34 cellular contexts compared by ENCODE assay signal in the genomic region with DNA sequence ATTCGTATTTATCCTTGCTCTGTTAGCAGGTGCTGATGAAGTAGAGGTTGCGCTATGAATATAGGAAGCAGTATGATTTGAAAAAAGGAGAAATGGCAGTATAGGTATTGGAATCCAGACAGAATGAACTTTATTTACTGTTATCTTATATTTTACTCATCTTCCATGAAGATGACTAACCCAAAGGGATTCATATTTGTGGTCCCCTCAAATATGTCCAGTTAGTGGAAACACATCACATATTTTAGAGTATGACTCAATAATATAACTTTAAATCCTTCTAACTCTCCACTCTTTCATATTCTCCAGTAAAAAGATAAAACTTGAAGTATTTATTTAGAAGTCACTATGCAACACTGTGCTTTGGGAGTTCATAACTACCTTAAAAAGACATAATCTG.
DNase-seq lines count a peak whose midpoint lies in the region; ATAC-seq, FAIRE-seq and TF ChIP-seq lines count a peak whose summit lies in the region.
"Had no signal": no experiment of that assay in that cellular context is flagged by ENCODE, and none has a peak within 500 bp of the region (broad histone marks: within the 10 kb centered on the region; RNA-seq: fewer than 3 reads in every experiment).

No MANE protein-coding gene starts in this region.

- CTCF ChIA-PET in AG04450 (lab: Charles Lee) = no interaction called here

- H3K36me3 Mint-ChIP-seq in HFFc6 (ENCODE audit: low read depth) (no peaks in the 10 kb centered on the region), astrocyte (ENCODE audit: low read depth, unreplicated experiment) (no peaks in the 10 kb centered on the region)
- H3K36me3 Mint-ChIP-seq in naive thymus-derived CD8-positive, alpha-beta T cell = no peaks in the 10 kb centered on the region
- H3K36me3 Mint-ChIP-seq: CD8-positive, alpha-beta memory T cell; IgD-negative memory B cell had no signal

- intact Hi-C loops in uterus (cut with DNase I; ENCODE audit: low total_unique reads) = no loop called here

- no peaks in the 10 kb centered on the region for H3K9me3 ChIP-seq in AG04450 (ENCODE audit: control insufficient read depth, insufficient read depth, low read length)
- H3K9me3 ChIP-seq in astrocyte (ENCODE audit: insufficient read depth, low read depth, low read length) = no peaks in the 10 kb centered on the region
- H3K9me3 ChIP-seq in uterus = no peaks in the 10 kb centered on the region
- H3K9me3 ChIP-seq: A549, BE2C, left lung, SK-N-SH, tibial artery had no signal

- H3K4me3 Mint-ChIP-seq in HFFc6 (no peak overlapping the region), astrocyte (ENCODE audit: unreplicated experiment) (no peak overlapping the region)
- H3K4me3 Mint-ChIP-seq in naive thymus-derived CD8-positive, alpha-beta T cell = no peak overlapping the region
- H3K4me3 Mint-ChIP-seq: activated naive CD8-positive, alpha-beta T cell treated with anti-CD3 and anti-CD28 coated beads, Interleukin-2, amount 50 U/mL, for 24 hours; CD8-positive, alpha-beta memory T cell; IgD-negative memory B cell; stimulated activated naive CD8-positive, alpha-beta T cell treated with anti-CD3 and anti-CD28 coated beads, Interleukin-15, amount 100 ng/mL, for 72 hours; T-helper 17 cell had no signal

- no peak for ATAC-seq in naive thymus-derived CD8-positive, alpha-beta T cell
- ATAC-seq in GM19455 (IDR thresholded peaks at IDR 0.05; ENCODE audit: unreplicated experiment) = no peak
- ATAC-seq: A549; activated CD4-positive, CD25-positive, alpha-beta regulatory T cell treated with anti-CD3 and anti-CD28 coated beads, Interleukin-2, amount 50 U/mL, for 24 hours; activated naive CD8-positive, alpha-beta T cell treated with anti-CD3 and anti-CD28 coated beads, Interleukin-2, amount 50 U/mL, for 24 hours; left lung; right cardiac atrium; Right ventricle myocardium inferior; stimulated activated naive CD8-positive, alpha-beta T cell treated with anti-CD3 and anti-CD28 coated beads, Interleukin-15, amount 100 ng/mL, for 72 hours; T-helper 17 cell had no signal

- H3K27ac Mint-ChIP-seq in HFFc6 = peak overlapping the region; percentile 42; the same call in 1 of the 2 replicates
- H3K27ac Mint-ChIP-seq in astrocyte (ENCODE audit: unreplicated experiment) = no peak overlapping the region
- H3K27ac Mint-ChIP-seq in naive thymus-derived CD8-positive, alpha-beta T cell = no peak overlapping the region
- H3K27ac Mint-ChIP-seq: activated naive CD8-positive, alpha-beta T cell treated with anti-CD3 and anti-CD28 coated beads, Interleukin-2, amount 50 U/mL, for 24 hours; CD8-positive, alpha-beta memory T cell; stimulated activated naive CD8-positive, alpha-beta T cell treated with anti-CD3 and anti-CD28 coated beads, Interleukin-15, amount 100 ng/mL, for 72 hours; T-helper 17 cell had no signal

- FAIRE-seq in astrocyte (lab: Jason Lieb, UNC) = no peak
- FAIRE-seq: A549, GM12891, islet of Langerhans, TTC549 had no signal

- TF ChIP-seq CTCF in AG04450 (IDR thresholded peaks at IDR 0.05; ENCODE audit: low read depth, low read length) (no peak), HFFc6 (IDR thresholded peaks at IDR 0.05) (no peak), astrocyte (IDR thresholded peaks at IDR 0.05; ENCODE audit: insufficient read depth, low read depth, low read length) (no peak), uterus (IDR thresholded peaks at IDR 0.05) (no peak)

- H4K20me1 ChIP-seq in astrocyte (ENCODE audit: insufficient read depth, low read length) = no peaks in the 10 kb centered on the region

- no peaks in the 10 kb centered on the region for H3K4me1 ChIP-seq in astrocyte (ENCODE audit: insufficient read depth, low read length)
- no peaks in the 10 kb centered on the region for H3K4me1 ChIP-seq in uterus
- H3K4me1 ChIP-seq: A549, BE2C, left lung, tibial artery had no signal

- H3K27ac ChIP-seq in AG04450 (ENCODE audit: low read depth, low read length) (no peak overlapping the region), astrocyte (ENCODE audit: low read depth, low read length) (no peak overlapping the region), uterus (no peak overlapping the region)
- H3K27ac ChIP-seq: A549, left lung, tibial artery had no signal

- no peaks in the 10 kb centered on the region for H3K27me3 Mint-ChIP-seq in HFFc6 (ENCODE audit: insufficient read depth)
- H3K27me3 Mint-ChIP-seq in astrocyte (ENCODE audit: low read depth, unreplicated experiment) = no peaks in the 10 kb centered on the region
- no peaks in the 10 kb centered on the region for H3K27me3 Mint-ChIP-seq in naive thymus-derived CD8-positive, alpha-beta T cell
- H3K27me3 Mint-ChIP-seq: activated naive CD8-positive, alpha-beta T cell treated with anti-CD3 and anti-CD28 coated beads, Interleukin-2, amount 50 U/mL, for 24 hours; CD8-positive, alpha-beta memory T cell; IgD-negative memory B cell; stimulated activated naive CD8-positive, alpha-beta T cell treated with anti-CD3 and anti-CD28 coated beads, Interleukin-15, amount 100 ng/mL, for 72 hours; T-helper 17 cell had no signal

- H3K4me2 ChIP-seq in astrocyte (ENCODE audit: low read length) = no peak overlapping the region
- H3K4me2 ChIP-seq: A549, SK-N-SH had no signal

- H3K36me3 ChIP-seq in astrocyte (ENCODE audit: insufficient read depth, low read length) = no peaks in the 10 kb centered on the region
- no peaks in the 10 kb centered on the region for H3K36me3 ChIP-seq in uterus
- H3K36me3 ChIP-seq: BE2C, left lung, tibial artery had no signal

- TF ChIP-seq POLR2A in uterus (IDR thresholded peaks at IDR 0.05) = no peak

- POLR2A ChIA-PET in AG04450 (lab: Yijun Ruan, JAX) = no interaction called here
- POLR2A ChIA-PET in naive thymus-derived CD8-positive, alpha-beta T cell (lab: Charles Lee) = no interaction called here

- no peak overlapping the region for H2AFZ ChIP-seq in astrocyte (ENCODE audit: low read depth, low read length)

- no peak overlapping the region for H3K9ac ChIP-seq in astrocyte (ENCODE audit: low read length)
- H3K9ac ChIP-seq: SK-N-SH had no signal

- H3K4me3 ChIP-seq in AG04450 (ENCODE audit: low read depth, low read length) (no peak overlapping the region), astrocyte (ENCODE audit: insufficient read depth, low read depth, low read length) (no peak overlapping the region), uterus (no peak overlapping the region)
- H3K4me3 ChIP-seq: A549, left lung, tibial artery had no signal

- H3K9me3 Mint-ChIP-seq in HFFc6 (peaks cover 4% of the 10 kb centered on the region; the same call in 1 of the 2 replicates), astrocyte (ENCODE audit: unreplicated experiment) (no peaks in the 10 kb centered on the region)
- H3K9me3 Mint-ChIP-seq in naive thymus-derived CD8-positive, alpha-beta T cell = peaks cover 0 to 3% (median 0%) of the 10 kb centered on the region in 9 donors
- H3K9me3 Mint-ChIP-seq: activated naive CD8-positive, alpha-beta T cell treated with anti-CD3 and anti-CD28 coated beads, Interleukin-2, amount 50 U/mL, for 24 hours; stimulated activated naive CD8-positive, alpha-beta T cell treated with anti-CD3 and anti-CD28 coated beads, Interleukin-15, amount 100 ng/mL, for 72 hours had no signal

- H3K27me3 ChIP-seq in AG04450 (ENCODE audit: control insufficient read depth, insufficient read depth, low read length) (no peaks in the 10 kb centered on the region), astrocyte (ENCODE audit: insufficient read depth, low read length) (no peaks in the 10 kb centered on the region), uterus (no peaks in the 10 kb centered on the region)
- H3K27me3 ChIP-seq: BE2C, left lung, tibial artery had no signal

- DNase-seq in AG04450 (ENCODE audit: low read depth, low spot score) = peak; percentile 15
- DNase-seq in HFFc6 = peak; percentile 50
- peak; percentile 47 for DNase-seq in astrocyte (ENCODE audit: low read depth)
- peak; percentile 42 for DNase-seq in hepatic stellate cell (ENCODE audit: low spot score)
- no peak for DNase-seq in uterus
- DNase-seq in NK-92 treated with Interleukin-12 subunit alpha and Interleukin-12 subunit beta, amount 100 ng/mL, for 24 hours (lab: John Stamatoyannopoulos, UW) = no peak
- DNase-seq in naive thymus-derived CD8-positive, alpha-beta T cell = no peak
- DNase-seq: activated CD4-positive, alpha-beta T cell treated with anti-CD3 and anti-CD28 coated beads, Interleukin-2, amount 50 U/mL, for 4 hours; activated naive CD4-positive, alpha-beta T cell; activated naive CD8-positive, alpha-beta T cell treated with anti-CD3 and anti-CD28 coated beads, Interleukin-2, amount 50 U/mL, for 24 hours; activated T-cell treated with anti-CD3 and anti-CD28 coated beads, Interleukin-2, amount 50 U/mL, for 48 hours; BE2C; CD8-positive, alpha-beta memory T cell; HCEC 1CT; left lung; mesendoderm; NCI-H1092 treated with DMSO at 0.1 percent for 48 hours; NCI-H187; NCI-H2171 treated with DMSO at 0.1 percent for 48 hours; NCI-H524; right cardiac atrium; SK-N-SH; stimulated activated CD8-positive, alpha-beta memory T cell treated with anti-CD3 and anti-CD28 coated beads, Interleukin-4, amount 100 ng/mL, for 48 hours; stimulated activated naive CD8-positive, alpha-beta T cell treated with anti-CD3 and anti-CD28 coated beads, Interleukin-15, amount 100 ng/mL, for 72 hours; T-helper 17 cell; tibial artery had no signal

- peaks cover 27% of the 10 kb centered on the region; the same call in 1 of the 2 replicates for H3K4me1 Mint-ChIP-seq in HFFc6 (ENCODE audit: low read depth)
- peaks cover 15% of the 10 kb centered on the region for H3K4me1 Mint-ChIP-seq in astrocyte (ENCODE audit: low read depth, unreplicated experiment)
- H3K4me1 Mint-ChIP-seq in naive thymus-derived CD8-positive, alpha-beta T cell = no peaks in the 10 kb centered on the region
- H3K4me1 Mint-ChIP-seq: activated naive CD8-positive, alpha-beta T cell treated with anti-CD3 and anti-CD28 coated beads, Interleukin-2, amount 50 U/mL, for 24 hours; CD8-positive, alpha-beta memory T cell; IgD-negative memory B cell; stimulated activated naive CD8-positive, alpha-beta T cell treated with anti-CD3 and anti-CD28 coated beads, Interleukin-15, amount 100 ng/mL, for 72 hours; T-helper 17 cell had no signal

- H3K79me2 ChIP-seq in astrocyte (ENCODE audit: insufficient read depth, low read length) = no peaks in the 10 kb centered on the region

Comparison
In these comparisons a context has a peak if more than half of its experiments do, and no peak if none do; other contexts are left out.
1. DNase-seq: peak in AG04450 (single experiment), HFFc6 (single experiment), astrocyte (single experiment) and hepatic stellate cell (single experiment); none in uterus (0 of 2), NK-92 treated with Interleukin-12 subunit alpha and Interleukin-12 subunit beta, amount 100 ng/mL, for 24 hours (single experiment) and naive thymus-derived CD8-positive, alpha-beta T cell (0 of 10).